In genomic region chr19:58484349-58484748, GRCh38 we compare ENCODE assay signal across 6 cellular contexts. TPM values are rescaled to one million over a fixed set of nuclear protein-coding genes. Genes with fewer than 3 reads are reported as not detected.
A peak's percentile ranks its signal among the peaks of the same experiment; 100 is the strongest.
DNase-seq lines count a peak whose midpoint lies in the region; ATAC-seq, FAIRE-seq and TF ChIP-seq lines count a peak whose summit lies in the region.
"Not testable (repeated sequence)": the region's sequence is repeated elsewhere in the genome, so short reads cannot be mapped to it uniquely, and the experiment has no call there.

No MANE protein-coding gene starts in this region.

- peak; percentile 11 for TF ChIP-seq CTCF in GM06990 (IDR thresholded peaks at IDR 0.05; ENCODE audit: insufficient read depth, low read length, poor library complexity, severe bottlenecking)
- not testable (repeated sequence) for TF ChIP-seq CTCF in HEK293 (tag by site-specific recombination; IDR thresholded peaks at IDR 0.05); PC-3 (conservative IDR thresholded peaks at IDR 0.05; ENCODE audit: low read depth, low read length); HepG2 (CRISPR knock-in tag; IDR thresholded peaks at IDR 0.05); tibial artery (IDR thresholded peaks at IDR 0.05)
- TF ChIP-seq CTCF in chondrocyte (IDR thresholded peaks at IDR 0.05): peak; percentile 27

- 93% methylated on average over 5 of the region's 5 CpGs for WGBS in HepG2 (ENCODE audit: low lambda C conversion rate)

- H2AFZ ChIP-seq in PC-3 (ENCODE audit: low read length); HepG2 (ENCODE audit: low read length): not testable (repeated sequence)

- TF ChIP-seq EP300 in HepG2 (IDR thresholded peaks at IDR 0.05; ENCODE audit: low read depth in 2 of 2, low read length in 2 of 2); HepG2 (CRISPR knock-in tag; IDR thresholded peaks at IDR 0.05; ENCODE audit: borderline replicate concordance): not testable (repeated sequence)

- FAIRE-seq in HepG2 (lab: Jason Lieb, UNC): not testable (repeated sequence)

- not testable (repeated sequence) for H3K36me3 ChIP-seq in GM06990 (ENCODE audit: control insufficient read depth, insufficient read depth, low read length); PC-3 (ENCODE audit: low read depth, low read length)
- H3K36me3 ChIP-seq in HEK293 (ENCODE audit: control insufficient read depth in 2 of 2, insufficient read depth in 1 of 2, low read length in 2 of 2) (peaks cover 0 to 23% of the 10 kb centered on the region in 2 experiments; a peak in 2 of 3 replicates), HepG2 (replicated peaks in 1 of 2; ENCODE audit: control insufficient read depth in 1 of 2, insufficient read depth in 2 of 2, low read length in 2 of 2) (peaks cover 1 to 18% of the 10 kb centered on the region in 2 experiments; a peak in 2 of 5 replicates), tibial artery (peaks cover 0 to 27% (median 24%) of the 10 kb centered on the region in 3 donors)

- DNase-seq in GM06990 (ENCODE audit: extremely low read depth, insufficient read length); PC-3; chondrocyte (ENCODE audit: low spot score); HepG2 (ENCODE audit: low spot score); tibial artery: not testable (repeated sequence)

- H3K27me3 Mint-ChIP-seq in chondrocyte (ENCODE audit: low read depth): not testable (repeated sequence)

- not testable (repeated sequence) for H3K4me2 ChIP-seq in PC-3 (ENCODE audit: low read length); HepG2 (ENCODE audit: low read depth, low read length)

- not testable (repeated sequence) for H3K4me1 ChIP-seq in HEK293 (ENCODE audit: control insufficient read depth, insufficient read depth, low read length); PC-3 (ENCODE audit: insufficient read depth, low read length); HepG2 (ENCODE audit: insufficient read depth, low read length)
- H3K4me1 ChIP-seq in tibial artery: peaks cover 0 to 16% (median 7%) of the 10 kb centered on the region in 4 donors

- in situ Hi-C loops in HepG2 (cut with HindIII; ENCODE audit: extremely low pct_ligation_motif_present, low pct_unique_long_range_greater_than_20kb): not testable (repeated sequence)

- not testable (repeated sequence) for H3K9ac ChIP-seq in PC-3 (ENCODE audit: low read length); HepG2 (ENCODE audit: insufficient read depth, low read depth, low read length)

- POLR2A ChIA-PET in HEK293 (lab: Yijun Ruan, JAX) (interaction anchor here (0.7 to 1.0 kb wide), 3 partner anchors 9 to 122 kb away, joined by 4 read pairs; partner anchors contain the start of genes ZNF446 and ZNF497), PC-3 (lab: Charles Lee; ENCODE audit: unreplicated experiment) (interaction anchor here (0.6 kb wide), 1 partner anchor 91 kb away, joined by 8 read pairs; no protein-coding TSS in a partner anchor)
- POLR2A ChIA-PET in HepG2 (lab: Yijun Ruan, JAX): not testable (repeated sequence)

- not testable (repeated sequence) for H3K36me3 Mint-ChIP-seq in chondrocyte (ENCODE audit: low read depth)

- not testable (repeated sequence) for H3K27ac ChIP-seq in HEK293 (ENCODE audit: extremely low read depth, low read depth, low read length); PC-3 (ENCODE audit: low read length); HepG2 (ENCODE audit: extremely low read length, insufficient read depth, low read length)
- peak overlapping the region; percentile 54 to 62 for H3K27ac ChIP-seq in tibial artery

- not testable (repeated sequence) for H3K4me3 Mint-ChIP-seq in chondrocyte (ENCODE audit: unreplicated experiment)

- H3F3A ChIP-seq in PC-3 (ENCODE audit: low read length, unreplicated experiment): not testable (repeated sequence)

- TF ChIP-seq POLR2A in HepG2 (IDR thresholded peaks at IDR 0.05; ENCODE audit: insufficient read depth in 1 of 2, low read depth in 2 of 2, low read length in 2 of 2): not testable (repeated sequence)

- TF ChIP-seq RAD21 in HepG2 (CRISPR knock-in tag; IDR thresholded peaks at IDR 0.05): not testable (repeated sequence)

- not testable (repeated sequence) for H3K79me2 ChIP-seq in PC-3 (ENCODE audit: low read length); HepG2 (ENCODE audit: insufficient read depth, low read length)

- H3K9me2 ChIP-seq in PC-3 (replicated peaks; ENCODE audit: low read length): not testable (repeated sequence)

- CTCF ChIA-PET in HEK293 (lab: Yijun Ruan, JAX): interaction anchor here (0.6 kb wide), 1 partner anchor 15 kb away, joined by 3 read pairs; no protein-coding TSS in a partner anchor
- CTCF ChIA-PET in PC-3 (lab: Charles Lee); HepG2 (lab: Yijun Ruan, JAX; ENCODE audit: low intra/inter-chr PET ratio, low total read pairs): not testable (repeated sequence)

- H3K4me1 Mint-ChIP-seq in chondrocyte (ENCODE audit: low read depth): not testable (repeated sequence)

- not testable (repeated sequence) for BruUV-seq in PC-3 (replicated peaks; lab: Mats Ljungman, UMichigan); HepG2 (replicated peaks; lab: Mats Ljungman, UMichigan)

- H4K20me1 ChIP-seq in PC-3 (ENCODE audit: low read length); HepG2 (ENCODE audit: insufficient read depth, low read length): not testable (repeated sequence)

- not testable (repeated sequence) for H3K27ac Mint-ChIP-seq in chondrocyte (ENCODE audit: unreplicated experiment)

- H3K27me3 ChIP-seq in GM06990 (replicated peaks; ENCODE audit: control insufficient read depth, insufficient read depth, low read length); PC-3 (ENCODE audit: low read length); HepG2 (ENCODE audit: control insufficient read depth in 1 of 2, insufficient read depth in 2 of 2, low read length in 2 of 2); tibial artery: not testable (repeated sequence)

- H3K9me3 ChIP-seq in HEK293 (ENCODE audit: control insufficient read depth, insufficient read depth, low read depth, low read length); PC-3 (ENCODE audit: low read length); HepG2 (ENCODE audit: low read length); tibial artery: not testable (repeated sequence)

- not testable (repeated sequence) for H3K9me3 Mint-ChIP-seq in chondrocyte (ENCODE audit: low read depth)

- intact Hi-C loops in PC-3 (cut with micrococcal nuclease); HepG2 (cut with micrococcal nuclease; ENCODE audit: unreplicated experiment); tibial artery (cut with DNase I; ENCODE audit: low total_unique reads): not testable (repeated sequence)

- ATAC-seq in PC-3: peak; percentile 28; the same call in 1 of the 2 replicates
- not testable (repeated sequence) for ATAC-seq in HepG2

- H3K4me3 ChIP-seq in GM06990 (replicated peaks; ENCODE audit: low read depth, low read length); HEK293 (ENCODE audit: low read depth, low read length); PC-3 (ENCODE audit: low read length); HepG2 (replicated peaks in 1 of 3; ENCODE audit: insufficient read depth in 1 of 3, low read depth in 2 of 3, low read length in 3 of 3); tibial artery: not testable (repeated sequence)

RNA-seq across cellular contexts. Expression of gene ZNF446, which starts 8.2 kb away (rescaled TPM):
- 8.9 and 13.4 TPM in 2 replicates for total RNA-seq in PC-3 (2014; rRNA removed)
- total RNA-seq in chondrocyte: 9.3 to 12.2 TPM (median 9.5 TPM) in 3 replicates
- total RNA-seq in HepG2 (2016; rRNA removed; fragmentation: Illumina TruSeq; extraction: Trizol): 2.5 and 3.6 TPM in 2 replicates
- total RNA-seq in HepG2 (2016; cell fraction: cytosol; rRNA removed; fragmentation: Illumina TruSeq; extraction: Trizol; ENCODE audit: low read depth): 0.81 and 0.97 TPM in 2 replicates
- total RNA-seq in HepG2 (2016; cell fraction: insoluble cytoplasmic fraction; rRNA removed; fragmentation: Illumina TruSeq; extraction: Trizol): 2.5 and 3.8 TPM in 2 replicates
- total RNA-seq in HepG2 (2016; cell fraction: membrane; rRNA removed; fragmentation: Illumina TruSeq; extraction: Trizol): 2.1 and 2.7 TPM in 2 replicates
- total RNA-seq in HepG2 (2016; cell fraction: nucleus; rRNA removed; fragmentation: Illumina TruSeq; extraction: Trizol): 3.2 and 3.9 TPM in 2 replicates
- 3.0 and 3.8 TPM in 2 replicates for polyA plus RNA-seq in HepG2 (2011; rRNA removed)
- polyA plus RNA-seq in HepG2 (2011; cell fraction: cytosol; rRNA removed): 1.6 and 3.9 TPM in 2 replicates
- polyA plus RNA-seq in HepG2 (2011; cell fraction: nucleus; rRNA removed): 9.0 and 9.4 TPM in 2 replicates
- 2.8 and 3.6 TPM in 2 replicates for polyA plus RNA-seq in HepG2 (2012)
- polyA plus RNA-seq in HepG2 (2016; cell fraction: cytosol; fragmentation: Illumina TruSeq; extraction: Trizol; ENCODE audit: low read depth): 0.83 and 0.97 TPM in 2 replicates
- 2.7 and 3.2 TPM in 2 replicates for polyA plus RNA-seq in HepG2 (2016; cell fraction: insoluble cytoplasmic fraction; fragmentation: Illumina TruSeq; extraction: Trizol; ENCODE audit: low read depth)
- 1.7 TPM in 2 replicates for polyA plus RNA-seq in HepG2 (2016; cell fraction: membrane; fragmentation: Illumina TruSeq; extraction: Trizol; ENCODE audit: low read depth)
- polyA plus RNA-seq in HepG2 (2016; cell fraction: nucleus; fragmentation: Illumina TruSeq; extraction: Trizol; ENCODE audit: insufficient read depth, low read depth): 5.3 and 7.0 TPM in 2 replicates
- polyA minus RNA-seq in HepG2 (2011; rRNA and poly(A)+ RNA removed; ENCODE audit: low replicate concordance): 6.2 and 6.7 TPM in 2 replicates
- polyA minus RNA-seq in HepG2 (2011; cell fraction: cytosol; rRNA and poly(A)+ RNA removed): 1.2 and 2.2 TPM in 2 replicates
- 5.5 and 6.0 TPM in 2 replicates for polyA minus RNA-seq in HepG2 (2011; cell fraction: nucleus; rRNA and poly(A)+ RNA removed)

RNA-seq across cellular contexts. Expression of gene ZNF324, which starts 17.5 kb away (rescaled TPM):
- 14.8 and 15.9 TPM in 2 replicates for total RNA-seq in PC-3 (2014; rRNA removed)
- total RNA-seq in chondrocyte: 10.8 to 12.6 TPM (median 11.3 TPM) in 3 replicates
- 4.0 and 4.7 TPM in 2 replicates for total RNA-seq in HepG2 (2016; rRNA removed; fragmentation: Illumina TruSeq; extraction: Trizol)
- 0.30 and 1.2 TPM in 2 replicates for total RNA-seq in HepG2 (2016; cell fraction: cytosol; rRNA removed; fragmentation: Illumina TruSeq; extraction: Trizol; ENCODE audit: low read depth)
- 4.0 and 5.4 TPM in 2 replicates for total RNA-seq in HepG2 (2016; cell fraction: insoluble cytoplasmic fraction; rRNA removed; fragmentation: Illumina TruSeq; extraction: Trizol)
- 1.7 and 1.8 TPM in 2 replicates for total RNA-seq in HepG2 (2016; cell fraction: membrane; rRNA removed; fragmentation: Illumina TruSeq; extraction: Trizol)
- total RNA-seq in HepG2 (2016; cell fraction: nucleus; rRNA removed; fragmentation: Illumina TruSeq; extraction: Trizol): 4.7 and 6.2 TPM in 2 replicates
- 1.1 and 1.6 TPM in 2 replicates for polyA plus RNA-seq in HepG2 (2011; rRNA removed)
- 1.5 and 1.6 TPM in 2 replicates for polyA plus RNA-seq in HepG2 (2011; cell fraction: cytosol; rRNA removed)
- 6.4 TPM in 2 replicates for polyA plus RNA-seq in HepG2 (2011; cell fraction: nucleus; rRNA removed)
- polyA plus RNA-seq in HepG2 (2012): 1.8 and 2.3 TPM in 2 replicates
- 0.07 and 0.16 TPM in 2 replicates for polyA plus RNA-seq in HepG2 (2016; cell fraction: cytosol; fragmentation: Illumina TruSeq; extraction: Trizol; ENCODE audit: low read depth)
- 2.1 and 2.5 TPM in 2 replicates for polyA plus RNA-seq in HepG2 (2016; cell fraction: insoluble cytoplasmic fraction; fragmentation: Illumina TruSeq; extraction: Trizol; ENCODE audit: low read depth)
- 0.45 and 0.47 TPM in 2 replicates for polyA plus RNA-seq in HepG2 (2016; cell fraction: membrane; fragmentation: Illumina TruSeq; extraction: Trizol; ENCODE audit: low read depth)
- polyA plus RNA-seq in HepG2 (2016; cell fraction: nucleus; fragmentation: Illumina TruSeq; extraction: Trizol; ENCODE audit: insufficient read depth, low read depth): 3.4 and 3.6 TPM in 2 replicates
- 10.2 and 18.5 TPM in 2 replicates for polyA minus RNA-seq in HepG2 (2011; rRNA and poly(A)+ RNA removed; ENCODE audit: low replicate concordance)
- polyA minus RNA-seq in HepG2 (2011; cell fraction: cytosol; rRNA and poly(A)+ RNA removed): 1.9 and 2.6 TPM in 2 replicates
- polyA minus RNA-seq in HepG2 (2011; cell fraction: nucleus; rRNA and poly(A)+ RNA removed): 10.4 and 13.9 TPM in 2 replicates

RNA-seq across cellular contexts. Expression of gene SLC27A5, which starts 27.4 kb away (rescaled TPM):
- total RNA-seq in PC-3 (2014; rRNA removed) (56.2 and 56.8 TPM in 2 replicates), chondrocyte (4.7 to 9.5 TPM (median 9.3 TPM) in 3 replicates), HepG2 (2016; rRNA removed; fragmentation: Illumina TruSeq; extraction: Trizol) (40.2 and 41.2 TPM in 2 replicates)
- 49.0 and 49.9 TPM in 2 replicates for total RNA-seq in HepG2 (2016; cell fraction: cytosol; rRNA removed; fragmentation: Illumina TruSeq; extraction: Trizol; ENCODE audit: low read depth)
- total RNA-seq in HepG2 (2016; cell fraction: insoluble cytoplasmic fraction; rRNA removed; fragmentation: Illumina TruSeq; extraction: Trizol): 39.8 and 42.2 TPM in 2 replicates
- total RNA-seq in HepG2 (2016; cell fraction: membrane; rRNA removed; fragmentation: Illumina TruSeq; extraction: Trizol): 59.4 and 64.1 TPM in 2 replicates
- total RNA-seq in HepG2 (2016; cell fraction: nucleus; rRNA removed; fragmentation: Illumina TruSeq; extraction: Trizol): 18.8 and 20.1 TPM in 2 replicates
- polyA plus RNA-seq in HepG2 (2011; rRNA removed): 30.3 and 36.5 TPM in 2 replicates
- 39.8 and 55.5 TPM in 2 replicates for polyA plus RNA-seq in HepG2 (2011; cell fraction: cytosol; rRNA removed)
- 39.1 and 43.9 TPM in 2 replicates for polyA plus RNA-seq in HepG2 (2011; cell fraction: nucleus; rRNA removed)
- 25.9 and 32.1 TPM in 2 replicates for polyA plus RNA-seq in HepG2 (2012)
- polyA plus RNA-seq in HepG2 (2016; cell fraction: cytosol; fragmentation: Illumina TruSeq; extraction: Trizol; ENCODE audit: low read depth): 47.2 and 55.8 TPM in 2 replicates
- 36.1 and 36.3 TPM in 2 replicates for polyA plus RNA-seq in HepG2 (2016; cell fraction: insoluble cytoplasmic fraction; fragmentation: Illumina TruSeq; extraction: Trizol; ENCODE audit: low read depth)
- polyA plus RNA-seq in HepG2 (2016; cell fraction: membrane; fragmentation: Illumina TruSeq; extraction: Trizol; ENCODE audit: low read depth): 47.0 and 55.2 TPM in 2 replicates
- polyA plus RNA-seq in HepG2 (2016; cell fraction: nucleus; fragmentation: Illumina TruSeq; extraction: Trizol; ENCODE audit: insufficient read depth, low read depth): 21.2 and 23.9 TPM in 2 replicates
- polyA minus RNA-seq in HepG2 (2011; rRNA and poly(A)+ RNA removed; ENCODE audit: low replicate concordance): 66.1 and 97.3 TPM in 2 replicates
- 7.8 and 9.5 TPM in 2 replicates for polyA minus RNA-seq in HepG2 (2011; cell fraction: cytosol; rRNA and poly(A)+ RNA removed)
- 18.9 and 20.1 TPM in 2 replicates for polyA minus RNA-seq in HepG2 (2011; cell fraction: nucleus; rRNA and poly(A)+ RNA removed)

RNA-seq across cellular contexts. Expression of gene ZNF324B, which starts 32.9 kb away (rescaled TPM):
- total RNA-seq in PC-3 (2014; rRNA removed) (11.2 and 12.8 TPM in 2 replicates), chondrocyte (6.3 to 9.8 TPM (median 7.5 TPM) in 3 replicates), HepG2 (2016; rRNA removed; fragmentation: Illumina TruSeq; extraction: Trizol) (2.5 and 3.0 TPM in 2 replicates)
- total RNA-seq in HepG2 (2016; cell fraction: cytosol; rRNA removed; fragmentation: Illumina TruSeq; extraction: Trizol; ENCODE audit: low read depth): 0.79 and 1.6 TPM in 2 replicates
- total RNA-seq in HepG2 (2016; cell fraction: insoluble cytoplasmic fraction; rRNA removed; fragmentation: Illumina TruSeq; extraction: Trizol): 2.4 and 3.3 TPM in 2 replicates
- total RNA-seq in HepG2 (2016; cell fraction: membrane; rRNA removed; fragmentation: Illumina TruSeq; extraction: Trizol): 1.3 and 1.6 TPM in 2 replicates
- 1.7 and 2.9 TPM in 2 replicates for total RNA-seq in HepG2 (2016; cell fraction: nucleus; rRNA removed; fragmentation: Illumina TruSeq; extraction: Trizol)
- 0.53 and 0.98 TPM in 2 replicates for polyA plus RNA-seq in HepG2 (2011; rRNA removed)
- 0.50 and 0.56 TPM in 2 replicates for polyA plus RNA-seq in HepG2 (2011; cell fraction: cytosol; rRNA removed)
- 1.8 and 2.6 TPM in 2 replicates for polyA plus RNA-seq in HepG2 (2011; cell fraction: nucleus; rRNA removed)
- polyA plus RNA-seq in HepG2 (2012): 0.95 and 0.97 TPM in 2 replicates
- polyA plus RNA-seq in HepG2 (2016; cell fraction: cytosol; fragmentation: Illumina TruSeq; extraction: Trizol; ENCODE audit: low read depth): 0.09 and 0.11 TPM in 2 replicates
- 0.96 and 1.1 TPM in 2 replicates for polyA plus RNA-seq in HepG2 (2016; cell fraction: insoluble cytoplasmic fraction; fragmentation: Illumina TruSeq; extraction: Trizol; ENCODE audit: low read depth)
- 0.21 and 0.26 TPM in 2 replicates for polyA plus RNA-seq in HepG2 (2016; cell fraction: membrane; fragmentation: Illumina TruSeq; extraction: Trizol; ENCODE audit: low read depth)
- polyA plus RNA-seq in HepG2 (2016; cell fraction: nucleus; fragmentation: Illumina TruSeq; extraction: Trizol; ENCODE audit: insufficient read depth, low read depth): 2.2 and 2.7 TPM in 2 replicates
- polyA minus RNA-seq in HepG2 (2011; rRNA and poly(A)+ RNA removed; ENCODE audit: low replicate concordance): 4.0 and 14.2 TPM in 2 replicates
- polyA minus RNA-seq in HepG2 (2011; cell fraction: cytosol; rRNA and poly(A)+ RNA removed): 0.69 and 1.5 TPM in 2 replicates
- polyA minus RNA-seq in HepG2 (2011; cell fraction: nucleus; rRNA and poly(A)+ RNA removed): 2.7 and 3.9 TPM in 2 replicates

RNA-seq across cellular contexts. Expression of gene ZBTB45, which starts 35.3 kb away (rescaled TPM):
- total RNA-seq in PC-3 (2014; rRNA removed): 14.0 and 19.1 TPM in 2 replicates
- total RNA-seq in chondrocyte: 15.6 to 17.2 TPM (median 15.9 TPM) in 3 replicates
- 2.0 and 3.7 TPM in 2 replicates for total RNA-seq in HepG2 (2016; rRNA removed; fragmentation: Illumina TruSeq; extraction: Trizol)
- total RNA-seq in HepG2 (2016; cell fraction: cytosol; rRNA removed; fragmentation: Illumina TruSeq; extraction: Trizol; ENCODE audit: low read depth): 1.0 and 1.1 TPM in 2 replicates
- total RNA-seq in HepG2 (2016; cell fraction: insoluble cytoplasmic fraction; rRNA removed; fragmentation: Illumina TruSeq; extraction: Trizol): 1.9 and 3.8 TPM in 2 replicates
- total RNA-seq in HepG2 (2016; cell fraction: membrane; rRNA removed; fragmentation: Illumina TruSeq; extraction: Trizol): 2.8 TPM in 2 replicates
- 2.7 and 3.4 TPM in 2 replicates for total RNA-seq in HepG2 (2016; cell fraction: nucleus; rRNA removed; fragmentation: Illumina TruSeq; extraction: Trizol)
- polyA plus RNA-seq in HepG2 (2011; rRNA removed): 3.0 and 3.2 TPM in 2 replicates
- 1.7 and 2.6 TPM in 2 replicates for polyA plus RNA-seq in HepG2 (2011; cell fraction: cytosol; rRNA removed)
- polyA plus RNA-seq in HepG2 (2011; cell fraction: nucleus; rRNA removed): 10.2 and 12.2 TPM in 2 replicates
- polyA plus RNA-seq in HepG2 (2012): 2.7 and 4.2 TPM in 2 replicates
- 0.78 and 0.83 TPM in 2 replicates for polyA plus RNA-seq in HepG2 (2016; cell fraction: cytosol; fragmentation: Illumina TruSeq; extraction: Trizol; ENCODE audit: low read depth)
- polyA plus RNA-seq in HepG2 (2016; cell fraction: insoluble cytoplasmic fraction; fragmentation: Illumina TruSeq; extraction: Trizol; ENCODE audit: low read depth): 3.5 and 3.8 TPM in 2 replicates
- 2.0 and 2.4 TPM in 2 replicates for polyA plus RNA-seq in HepG2 (2016; cell fraction: membrane; fragmentation: Illumina TruSeq; extraction: Trizol; ENCODE audit: low read depth)
- 6.2 and 6.8 TPM in 2 replicates for polyA plus RNA-seq in HepG2 (2016; cell fraction: nucleus; fragmentation: Illumina TruSeq; extraction: Trizol; ENCODE audit: insufficient read depth, low read depth)
- polyA minus RNA-seq in HepG2 (2011; rRNA and poly(A)+ RNA removed; ENCODE audit: low replicate concordance): 6.6 and 8.8 TPM in 2 replicates
- polyA minus RNA-seq in HepG2 (2011; cell fraction: cytosol; rRNA and poly(A)+ RNA removed): 2.9 and 3.8 TPM in 2 replicates
- 7.0 and 7.3 TPM in 2 replicates for polyA minus RNA-seq in HepG2 (2011; cell fraction: nucleus; rRNA and poly(A)+ RNA removed)
